In genomic region chr1:200401263-200401662, GRCh38 we compare ENCODE assay signal across 19 cellular contexts.
"Had no signal": no experiment of that assay in that cellular context is flagged by ENCODE, and none has a peak within 500 bp of the region (broad histone marks: within the 10 kb centered on the region; RNA-seq: fewer than 3 reads in every experiment).

No MANE protein-coding gene starts in this region.

- H3K9me3 Mint-ChIP-seq: activated CD4-positive, alpha-beta T cell treated with anti-CD3 and anti-CD28 coated beads, Interleukin-2, amount 10 ng/mL, durations not matched to agents 24 days and 14 days; activated T-cell treated with anti-CD3 and anti-CD28 coated beads, Interleukin-2, amount 50 U/mL, for 72 hours; effector memory CD8-positive, alpha-beta T cell; type B pancreatic cell had no signal

- H3K9me3 ChIP-seq: gastrocnemius medialis, heart left ventricle, suprapubic skin had no signal

- H2AFZ ChIP-seq: parathyroid adenoma had no signal

- H3K36me3 ChIP-seq: suprapubic skin had no signal

- H3K27ac ChIP-seq: brain microvascular endothelial cell, gastrocnemius medialis, heart left ventricle, parathyroid adenoma, suprapubic skin had no signal

- H3K79me2 ChIP-seq: parathyroid adenoma had no signal

- H3K4me1 ChIP-seq: parathyroid adenoma, suprapubic skin had no signal

- H3K27ac Mint-ChIP-seq: activated CD4-positive, alpha-beta T cell treated with anti-CD3 and anti-CD28 coated beads, Interleukin-2, amount 10 ng/mL, durations not matched to agents 24 days and 14 days; activated naive CD8-positive, alpha-beta T cell treated with anti-CD3 and anti-CD28 coated beads for 36 hours; effector memory CD8-positive, alpha-beta T cell; type B pancreatic cell had no signal

- H3K9ac ChIP-seq: parathyroid adenoma had no signal

- H3K27me3 Mint-ChIP-seq: activated CD4-positive, alpha-beta T cell treated with anti-CD3 and anti-CD28 coated beads, Interleukin-2, amount 10 ng/mL, durations not matched to agents 24 days and 14 days; activated naive CD8-positive, alpha-beta T cell treated with anti-CD3 and anti-CD28 coated beads for 36 hours; effector memory CD8-positive, alpha-beta T cell; type B pancreatic cell had no signal

- H3K4me3 Mint-ChIP-seq: activated CD4-positive, alpha-beta T cell treated with anti-CD3 and anti-CD28 coated beads, Interleukin-2, amount 10 ng/mL, durations not matched to agents 24 days and 14 days; activated naive CD8-positive, alpha-beta T cell treated with anti-CD3 and anti-CD28 coated beads for 36 hours; activated T-cell treated with anti-CD3 and anti-CD28 coated beads, Interleukin-2, amount 50 U/mL, for 72 hours; effector memory CD8-positive, alpha-beta T cell; type B pancreatic cell had no signal

- DNase-seq: activated CD4-positive, alpha-beta T cell treated with anti-CD3 and anti-CD28 coated beads, Interleukin-2, amount 10 ng/mL, durations not matched to agents 24 days and 14 days; activated CD4-positive, CD25-positive, alpha-beta regulatory T cell; activated CD8-positive, alpha-beta memory T cell treated with anti-CD3 and anti-CD28 coated beads, Interleukin-2, amount 50 U/mL, for 48 hours; activated naive CD8-positive, alpha-beta T cell treated with anti-CD3 and anti-CD28 coated beads for 36 hours; activated T-cell treated with anti-CD3 and anti-CD28 coated beads, Interleukin-2, amount 50 U/mL, for 72 hours; amygdala; brain microvascular endothelial cell; cerebellar nuclear complex; effector memory CD8-positive, alpha-beta T cell; gastrocnemius medialis; heart left ventricle; left colon; retina; stimulated activated CD4-positive, alpha-beta T cell treated with anti-CD3 and anti-CD28 coated beads, Interleukin-2, amount 100 ng/mL, for 48 hours; stimulated activated naive CD4-positive, alpha-beta T cell treated with Interleukin-2 at 50 U/mL for 16 hours; T-helper 2 cell had no signal

- H3K4me3 ChIP-seq: gastrocnemius medialis, heart left ventricle, suprapubic skin had no signal

- H3K27me3 ChIP-seq: brain microvascular endothelial cell, gastrocnemius medialis, heart left ventricle, suprapubic skin had no signal

- ATAC-seq: activated T-cell treated with anti-CD3 and anti-CD28 coated beads, Interleukin-2, amount 50 U/mL, for 72 hours; effector memory CD8-positive, alpha-beta T cell; gastrocnemius medialis; heart left ventricle; left colon had no signal
